ENCODE assay signal across 29 cellular contexts in the genomic region with DNA sequence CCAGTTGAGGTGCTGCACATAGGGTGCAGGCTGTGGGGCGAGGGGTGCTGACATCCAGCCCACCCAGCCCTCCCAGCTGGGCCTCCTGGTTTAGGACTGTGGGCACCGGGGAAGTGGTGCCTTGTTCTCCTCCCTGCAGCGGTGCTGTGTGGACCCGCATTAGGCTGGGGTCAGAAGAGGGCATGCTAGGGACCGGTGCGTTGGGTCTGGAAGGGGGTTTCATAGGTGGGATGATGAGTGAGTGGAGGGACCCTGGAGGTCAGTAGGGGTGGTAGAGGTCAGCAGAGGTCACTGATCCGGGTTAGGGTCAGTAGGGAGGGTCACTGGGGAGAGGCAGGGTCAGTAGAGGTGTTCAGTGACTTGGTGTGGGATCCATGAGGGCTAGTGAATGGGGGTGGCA. TPM values are rescaled to one million over a fixed set of nuclear protein-coding genes. Genes with fewer than 3 reads are reported as not detected.
DNase-seq lines count a peak whose midpoint lies in the region; ATAC-seq and TF ChIP-seq lines count a peak whose summit lies in the region.
"Had no signal": no experiment of that assay in that cellular context is flagged by ENCODE, and none has a peak within 500 bp of the region (broad histone marks: within the 10 kb centered on the region; RNA-seq: fewer than 3 reads in every experiment).

No MANE protein-coding gene starts in this region.

- H3K36me3 Mint-ChIP-seq in natural killer cell treated with Interleukin-12 subunit alpha and Interleukin-12 subunit beta and Interleukin-15 and Interleukin-18, amount 100 ng/mL, for 72 hours, result no peaks in the 10 kb centered on the region
- no peaks in the 10 kb centered on the region for H3K36me3 Mint-ChIP-seq in natural killer cell
- peaks cover 5% of the 10 kb centered on the region for H3K36me3 Mint-ChIP-seq in endothelial cell (ENCODE audit: low read depth, unreplicated experiment)
- no peaks in the 10 kb centered on the region for H3K36me3 Mint-ChIP-seq in type B pancreatic cell
- H3K36me3 Mint-ChIP-seq: activated naive CD4-positive, alpha-beta T cell treated with anti-CD3 and anti-CD28 coated beads, Interleukin-2, amount 50 U/mL, for 24 hours had no signal

- no peaks in the 10 kb centered on the region for H3K9me3 Mint-ChIP-seq in natural killer cell treated with Interleukin-12 subunit alpha and Interleukin-12 subunit beta and Interleukin-15 and Interleukin-18, amount 100 ng/mL, for 72 hours
- H3K9me3 Mint-ChIP-seq in natural killer cell (no peaks in the 10 kb centered on the region), endothelial cell (ENCODE audit: unreplicated experiment) (no peaks in the 10 kb centered on the region), type B pancreatic cell (no peaks in the 10 kb centered on the region)
- H3K9me3 Mint-ChIP-seq: activated naive CD4-positive, alpha-beta T cell treated with anti-CD3 and anti-CD28 coated beads, Interleukin-2, amount 50 U/mL, for 24 hours; activated T-helper 17 cell treated with anti-CD3 and anti-CD28 coated beads, Interleukin-2, amount 50 U/mL, for 72 hours; effector memory CD8-positive, alpha-beta T cell had no signal

- H4K20me1 ChIP-seq in Loucy (ENCODE audit: insufficient read depth, low read length, poor library complexity, severe bottlenecking), result no peaks in the 10 kb centered on the region

- no peaks in the 10 kb centered on the region for H3K27me3 ChIP-seq in Loucy (ENCODE audit: insufficient read depth, low read length, poor library complexity, severe bottlenecking)
- H3K27me3 ChIP-seq: ascending aorta had no signal

- peak overlapping the region; percentile 71 to 80 for H3K27ac Mint-ChIP-seq in natural killer cell treated with Interleukin-12 subunit alpha and Interleukin-12 subunit beta and Interleukin-15 and Interleukin-18, amount 100 ng/mL, for 72 hours
- peak overlapping the region in 1 of 2 donors; percentile 68 for H3K27ac Mint-ChIP-seq in natural killer cell
- peak overlapping the region; percentile 53 for H3K27ac Mint-ChIP-seq in endothelial cell (ENCODE audit: unreplicated experiment)
- no peak overlapping the region for H3K27ac Mint-ChIP-seq in type B pancreatic cell
- H3K27ac Mint-ChIP-seq: activated T-helper 17 cell treated with anti-CD3 and anti-CD28 coated beads, Interleukin-2, amount 50 U/mL, for 72 hours; effector memory CD8-positive, alpha-beta T cell had no signal

- no peak overlapping the region for H2AFZ ChIP-seq in Loucy (ENCODE audit: low read length)

- no peak for TF ChIP-seq CTCF in natural killer cell (IDR thresholded peaks at IDR 0.05)
- TF ChIP-seq CTCF in Loucy (conservative IDR thresholded peaks at IDR 0.05; ENCODE audit: low read length), result no peak
- TF ChIP-seq CTCF in endothelial cell (IDR thresholded peaks at IDR 0.05; ENCODE audit: unreplicated experiment), result no peak
- TF ChIP-seq CTCF in type B pancreatic cell (conservative IDR thresholded peaks at IDR 0.05), result no peak

- H3K4me2 ChIP-seq in Loucy (ENCODE audit: low read depth, low read length, poor library complexity, severe bottlenecking), result peak overlapping the region; percentile 52

- no peaks in the 10 kb centered on the region for H3K79me2 ChIP-seq in Loucy (ENCODE audit: insufficient read depth, low read length)

- ATAC-seq in natural killer cell treated with Interleukin-12 subunit alpha and Interleukin-12 subunit beta and Interleukin-15 and Interleukin-18, amount 100 ng/mL, for 72 hours, result no peak
- no peak for ATAC-seq in natural killer cell
- no peak for ATAC-seq in HG02938 (IDR thresholded peaks at IDR 0.05; ENCODE audit: unreplicated experiment)
- no peak for ATAC-seq in GM18907 (IDR thresholded peaks at IDR 0.05; ENCODE audit: unreplicated experiment)
- ATAC-seq: activated T-helper 17 cell treated with anti-CD3 and anti-CD28 coated beads, Interleukin-2, amount 50 U/mL, for 72 hours; Panc1; psoas muscle; sciatic nerve had no signal

- no peaks in the 10 kb centered on the region for H3K36me3 ChIP-seq in Loucy (ENCODE audit: insufficient read depth, low read length)
- H3K36me3 ChIP-seq: ascending aorta had no signal

- no peaks in the 10 kb centered on the region for H3K9me2 ChIP-seq in Loucy (replicated peaks; ENCODE audit: low read depth, low read length)

- H3K4me1 Mint-ChIP-seq in natural killer cell treated with Interleukin-12 subunit alpha and Interleukin-12 subunit beta and Interleukin-15 and Interleukin-18, amount 100 ng/mL, for 72 hours (ENCODE audit: low read depth in 2 of 2), result peaks cover 13 to 17% of the 10 kb centered on the region in 2 donors
- H3K4me1 Mint-ChIP-seq in natural killer cell (peaks cover 6 to 15% of the 10 kb centered on the region in 2 donors), endothelial cell (ENCODE audit: unreplicated experiment) (peaks cover 8% of the 10 kb centered on the region), type B pancreatic cell (ENCODE audit: unreplicated experiment) (peaks cover 4% of the 10 kb centered on the region)
- H3K4me1 Mint-ChIP-seq: activated T-helper 17 cell treated with anti-CD3 and anti-CD28 coated beads, Interleukin-2, amount 50 U/mL, for 72 hours had no signal

- no peak for DNase-seq in natural killer cell treated with Interleukin-12 subunit alpha and Interleukin-12 subunit beta and Interleukin-15 and Interleukin-18, amount 100 ng/mL, for 72 hours (ENCODE audit: low spot score)
- DNase-seq in natural killer cell (no peak), endothelial cell (ENCODE audit: low spot score) (no peak), type B pancreatic cell (ENCODE audit: extremely low spot score, unreplicated experiment) (no peak)
- DNase-seq: activated CD4-positive, alpha-beta T cell treated with anti-CD3 and anti-CD28 coated beads for 4 hours; activated CD8-positive, alpha-beta memory T cell treated with anti-CD3 and anti-CD28 coated beads, Interleukin-2, amount 50 U/mL, for 48 hours; cortex of kidney; effector memory CD8-positive, alpha-beta T cell; HCEC 1CT; IMR-90; mesendoderm; NCI-H146; NCI-H446 treated with DMSO at 0.1 percent for 48 hours; NCI-H774; nucleus accumbens; psoas muscle; SHP77; stimulated activated CD4-positive, alpha-beta T cell treated with anti-CD3 and anti-CD28 coated beads, Interleukin-12 subunit alpha, Interleukin-12 subunit beta, amount 100 ng/mL, for 4 hours; stimulated activated CD4-positive, alpha-beta T cell treated with anti-CD3 and anti-CD28 coated beads, Interleukin-2, amount 100 ng/mL, for 48 hours; trophoblast cell had no signal

- intact Hi-C loops in natural killer cell (cut with micrococcal nuclease), result no loop called here

- peak overlapping the region; percentile 52 for H3K4me3 Mint-ChIP-seq in natural killer cell treated with Interleukin-12 subunit alpha and Interleukin-12 subunit beta and Interleukin-15 and Interleukin-18, amount 100 ng/mL, for 72 hours
- H3K4me3 Mint-ChIP-seq in natural killer cell (no peak overlapping the region), endothelial cell (ENCODE audit: unreplicated experiment) (peak overlapping the region; percentile 70), type B pancreatic cell (no peak overlapping the region)
- H3K4me3 Mint-ChIP-seq: activated naive CD4-positive, alpha-beta T cell treated with anti-CD3 and anti-CD28 coated beads, Interleukin-2, amount 50 U/mL, for 24 hours; activated T-helper 17 cell treated with anti-CD3 and anti-CD28 coated beads, Interleukin-2, amount 50 U/mL, for 72 hours; effector memory CD8-positive, alpha-beta T cell had no signal

- peak overlapping the region; percentile 14 for H3K4me3 ChIP-seq in Loucy (ENCODE audit: low read length, poor library complexity, severe bottlenecking)
- H3K4me3 ChIP-seq: ascending aorta, psoas muscle had no signal

- no peaks in the 10 kb centered on the region for H3K27me3 Mint-ChIP-seq in natural killer cell treated with Interleukin-12 subunit alpha and Interleukin-12 subunit beta and Interleukin-15 and Interleukin-18, amount 100 ng/mL, for 72 hours
- no peaks in the 10 kb centered on the region for H3K27me3 Mint-ChIP-seq in natural killer cell (ENCODE audit: low read depth in 2 of 2)
- peaks cover 5% of the 10 kb centered on the region for H3K27me3 Mint-ChIP-seq in endothelial cell (ENCODE audit: unreplicated experiment)
- H3K27me3 Mint-ChIP-seq in type B pancreatic cell, result no peaks in the 10 kb centered on the region
- H3K27me3 Mint-ChIP-seq: activated naive CD4-positive, alpha-beta T cell treated with anti-CD3 and anti-CD28 coated beads, Interleukin-2, amount 50 U/mL, for 24 hours; activated T-helper 17 cell treated with anti-CD3 and anti-CD28 coated beads, Interleukin-2, amount 50 U/mL, for 72 hours had no signal

- no peaks in the 10 kb centered on the region for H3K9me3 ChIP-seq in Loucy (ENCODE audit: insufficient read depth, low read depth, low read length)
- H3K9me3 ChIP-seq: ascending aorta, psoas muscle had no signal

- H3K9ac ChIP-seq in Loucy (ENCODE audit: low read depth, low read length, poor library complexity, severe bottlenecking), result peak overlapping the region; percentile 68

- peaks cover 39% of the 10 kb centered on the region for H3K4me1 ChIP-seq in Loucy (ENCODE audit: insufficient read depth, low read length, poor library complexity, severe bottlenecking)

- no peaks in the 10 kb centered on the region; the same call in 1 of the 2 replicates for H3F3A ChIP-seq in Loucy (ENCODE audit: low read depth)

RNA-seq across cellular contexts. Expression of a gene that starts 6.7 kb away (rescaled TPM):
- not detected for total RNA-seq in natural killer cell treated with Interleukin-12 subunit alpha and Interleukin-12 subunit beta and Interleukin-15 and Interleukin-18, amount 100 ng/mL, for 72 hours
- total RNA-seq in natural killer cell (under 1 TPM in 2 of 3 donors, not detected in 1; 0.45 to 0.53 TPM), endothelial cell (ENCODE audit: unreplicated experiment) (not detected), type B pancreatic cell (ENCODE audit: low replicate concordance) (0.40 and 1.8 TPM in 2 replicates)
- total RNA-seq: activated T-helper 17 cell treated with anti-CD3 and anti-CD28 coated beads, Interleukin-2, amount 50 U/mL, for 72 hours; ascending aorta; IMR-90; myocyte had no signal

RNA-seq across cellular contexts. Expression of a gene that starts 19.2 kb away (rescaled TPM):
- 1 to 10 TPM; 2.0 to 2.5 TPM for total RNA-seq in natural killer cell treated with Interleukin-12 subunit alpha and Interleukin-12 subunit beta and Interleukin-15 and Interleukin-18, amount 100 ng/mL, for 72 hours
- total RNA-seq in natural killer cell, result 10 to 100 TPM; 15.0 to 65.4 (median 55.4) TPM
- total RNA-seq in endothelial cell (ENCODE audit: unreplicated experiment), result not detected
- not detected in 2 replicates for total RNA-seq in type B pancreatic cell (ENCODE audit: low replicate concordance)
- total RNA-seq: IMR-90, myocyte had no signal

RNA-seq across cellular contexts. Expression of a gene that starts 49.2 kb away (rescaled TPM):
- total RNA-seq in natural killer cell treated with Interleukin-12 subunit alpha and Interleukin-12 subunit beta and Interleukin-15 and Interleukin-18, amount 100 ng/mL, for 72 hours, result 10 to 100 TPM; 20.9 to 31.3 TPM
- total RNA-seq in natural killer cell (10 to 100 TPM; 29.1 to 34.7 (median 32.6) TPM), endothelial cell (ENCODE audit: unreplicated experiment) (40.9 TPM), type B pancreatic cell (ENCODE audit: low replicate concordance) (28.7 and 44.8 TPM in 2 replicates)

Comparison
In these comparisons a context has a peak if more than half of its experiments do, and no peak if none do; other contexts are left out.
1. H3K4me3 Mint-ChIP-seq: peak in natural killer cell treated with Interleukin-12 subunit alpha and Interleukin-12 subunit beta and Interleukin-15 and Interleukin-18, amount 100 ng/mL, for 72 hours (single experiment) and endothelial cell (single experiment); none in natural killer cell (single experiment) and type B pancreatic cell (single experiment).
2. RNA of a gene that starts 19.2 kb away (total RNA-seq): 15.0 to 65.4 TPM in natural killer cell; 2.0 to 2.5 TPM in natural killer cell treated with Interleukin-12 subunit alpha and Interleukin-12 subunit beta and Interleukin-15 and Interleukin-18, amount 100 ng/mL, for 72 hours, not detected in endothelial cell (single experiment) and not detected in type B pancreatic cell; every median in the first group is over 4 times any median in the second.